31 cellular contexts compared by ENCODE assay signal in the genomic region with DNA sequence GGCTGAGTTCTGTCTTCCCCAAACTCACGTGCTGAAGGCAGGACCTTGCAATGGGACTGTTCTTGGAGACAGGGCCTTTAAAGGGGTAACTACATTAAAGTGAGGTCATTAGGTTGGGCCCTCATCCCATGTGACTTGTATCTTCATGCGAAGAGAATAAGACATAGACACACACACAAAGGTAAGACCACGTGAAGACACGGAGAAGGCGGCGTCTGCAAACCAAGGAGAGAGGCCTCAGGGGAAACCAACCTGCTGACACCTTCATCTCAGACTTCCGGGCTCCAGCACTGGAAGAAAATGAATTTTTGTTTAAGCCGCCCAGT. TPM values are rescaled to one million over a fixed set of nuclear protein-coding genes. Genes with fewer than 3 reads are reported as not detected.
"Had no signal": no experiment of that assay in that cellular context is flagged by ENCODE, and none has a peak within 500 bp of the region (broad histone marks: within the 10 kb centered on the region; RNA-seq: fewer than 3 reads in every experiment).

No MANE protein-coding gene starts in this region.

- H2AFZ ChIP-seq: hepatocyte had no signal

- H3K27ac ChIP-seq: epithelial cell of prostate, foreskin keratinocyte, gastroesophageal sphincter, heart left ventricle, hepatocyte, left lung, ovary, right lobe of liver, stomach, thyroid gland, uterus had no signal

- H3K27me3 ChIP-seq: foreskin keratinocyte, gastroesophageal sphincter, heart left ventricle, hepatocyte, left lung, ovary, right lobe of liver, stomach, thyroid gland, uterus had no signal

- H3K27ac Mint-ChIP-seq: dendritic cell treated with granulocyte-macrophage colony-stimulating factor and Interleukin-4, amounts not matched to agents 40 ng/mL and 50 ng/mL, for 4 days; endodermal cell; nephron had no signal

- H3K4me3 ChIP-seq: gastroesophageal sphincter, heart left ventricle, hepatocyte, left lung, ovary, right lobe of liver, smooth muscle cell, stomach, thyroid gland, uterus had no signal

- H3K4me2 ChIP-seq: hepatocyte, smooth muscle cell had no signal

- H3K9me3 Mint-ChIP-seq: dendritic cell treated with granulocyte-macrophage colony-stimulating factor and Interleukin-4, amounts not matched to agents 40 ng/mL and 50 ng/mL, for 4 days; endodermal cell; nephron had no signal

- H3K4me3 Mint-ChIP-seq: dendritic cell treated with granulocyte-macrophage colony-stimulating factor and Interleukin-4, amounts not matched to agents 40 ng/mL and 50 ng/mL, for 4 days; endodermal cell; naive thymus-derived CD4-positive, alpha-beta T cell; nephron had no signal

- H3K4me1 ChIP-seq: foreskin keratinocyte, left lung, right lobe of liver, thyroid gland, uterus had no signal

- H3K27me3 Mint-ChIP-seq: naive thymus-derived CD4-positive, alpha-beta T cell had no signal

- DNase-seq: effector CD8-positive, alpha-beta T cell; endodermal cell; foreskin keratinocyte; heart left ventricle; left cardiac atrium; left lung; mesenchymal stem cell; midbrain; naive thymus-derived CD4-positive, alpha-beta T cell; occipital lobe; ovary; retina; stimulated activated CD4-positive, alpha-beta T cell treated with anti-CD3 and anti-CD28 coated beads, Interleukin-12 subunit alpha, Interleukin-12 subunit beta, amount 100 ng/mL, for 4 hours; stimulated activated CD4-positive, alpha-beta T cell treated with anti-CD3 and anti-CD28 coated beads, Interleukin-1b, Interleukin-23, amount 100 ng/mL, for 48 hours; stimulated activated CD4-positive, alpha-beta T cell treated with anti-CD3 and anti-CD28 coated beads, Interleukin-4, amount 100 ng/mL, for 1 hour; stimulated activated CD8-positive, alpha-beta memory T cell treated with anti-CD3 and anti-CD28 coated beads, Interleukin-4, amount 100 ng/mL, for 48 hours; stimulated activated naive CD4-positive, alpha-beta T cell; stomach; trophoblast cell; uterus had no signal

- FAIRE-seq: colon had no signal

- H3K36me3 Mint-ChIP-seq: naive thymus-derived CD4-positive, alpha-beta T cell had no signal

- H3K79me2 ChIP-seq: hepatocyte had no signal

- H3K9me3 ChIP-seq: gastroesophageal sphincter, heart left ventricle, left lung, ovary, right lobe of liver, stomach, thyroid gland, uterus had no signal

- H3K36me3 ChIP-seq: gastroesophageal sphincter, heart left ventricle, left lung, ovary, right lobe of liver, stomach, thyroid gland, uterus had no signal

RNA-seq across cellular contexts. Expression of a gene that starts 50.7 kb away (rescaled TPM):
- total RNA-seq: fibroblast of lung, foreskin keratinocyte, lung microvascular endothelial cell had no signal
- polyA plus RNA-seq: fibroblast of lung; foreskin keratinocyte; naive thymus-derived CD4-positive, alpha-beta T cell had no signal
